In the genomic region with DNA sequence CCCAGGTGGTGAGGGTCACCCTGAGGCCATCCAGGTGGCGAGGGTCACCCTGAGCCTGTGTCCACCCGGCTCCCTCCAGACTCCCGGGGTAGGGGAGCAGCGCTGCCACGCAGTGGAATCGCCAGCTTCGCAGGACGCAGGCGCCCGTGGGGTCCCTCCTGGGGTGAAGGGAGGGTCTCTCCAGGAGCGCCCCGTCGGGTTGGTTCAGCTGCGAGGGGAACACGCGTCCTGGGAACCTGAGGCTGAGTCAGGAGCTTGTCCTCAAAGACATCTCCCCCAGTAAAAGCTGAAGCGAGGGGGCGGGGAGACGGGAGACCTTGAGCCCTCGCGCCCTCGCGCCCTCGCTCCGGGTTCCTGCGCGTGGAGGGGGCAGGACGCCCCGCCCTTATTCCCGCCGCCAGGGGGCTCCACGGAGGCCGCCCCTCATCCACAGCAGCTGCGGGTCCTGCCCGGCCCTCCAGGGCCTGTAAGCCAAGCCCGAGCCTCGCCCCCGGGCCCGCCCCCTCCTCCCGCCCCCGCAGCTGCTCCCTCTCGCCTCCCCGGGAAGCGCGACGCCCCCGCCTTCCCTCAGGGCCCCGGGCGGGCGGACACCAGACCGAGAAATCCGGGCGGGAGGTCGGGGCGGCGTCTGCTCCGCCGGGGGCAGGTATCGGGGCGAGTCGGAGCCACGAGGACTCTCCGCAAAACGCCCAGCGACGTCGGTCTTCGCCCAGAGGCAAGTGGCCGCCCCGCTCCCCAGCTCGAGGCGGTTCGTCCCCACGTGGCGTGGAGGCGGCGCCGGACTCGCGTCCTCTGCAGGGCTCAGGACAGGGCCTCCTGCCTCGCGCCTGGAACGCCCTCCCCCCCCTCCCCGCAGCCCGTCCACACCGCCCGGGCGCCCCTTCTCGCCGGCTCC, we compare ENCODE assay signal across 8 cellular contexts. TPM values are rescaled to one million over a fixed set of nuclear protein-coding genes. Genes with fewer than 3 reads are reported as not detected.
DNase-seq lines count a peak whose midpoint lies in the region; ATAC-seq and TF ChIP-seq lines count a peak whose summit lies in the region.

No MANE protein-coding gene starts in this region.

- no peak overlapping the region for H4K12ac ChIP-seq in trophoblast cell (ENCODE audit: low read depth, low read length)

- H3K4me2 ChIP-seq in trophoblast cell (ENCODE audit: low read length), result peak overlapping the region; percentile 13

- H3K36me3 Mint-ChIP-seq in T-cell, result peaks cover 17% of the 10 kb centered on the region

- POLR2A ChIA-PET in T-cell (lab: Charles Lee), result interaction anchor here in 1 of 2 donors (0.7 kb wide), 1 partner anchor 642 kb away, joined by 3 read pairs; no protein-coding TSS in a partner anchor

- H3K27me3 ChIP-seq in trophoblast cell (ENCODE audit: insufficient read depth, low read length), result peaks cover 10% of the 10 kb centered on the region

- no peaks in the 10 kb centered on the region for H3K79me2 ChIP-seq in trophoblast cell (ENCODE audit: control insufficient read depth, insufficient read depth, low read length, poor library complexity)

- no peaks in the 10 kb centered on the region for H3K36me3 ChIP-seq in trophoblast cell (ENCODE audit: control insufficient read depth in 1 of 2, insufficient read depth in 2 of 2, low read length in 2 of 2)

- peak; percentile 38 for TF ChIP-seq CTCF in fibroblast of villous mesenchyme (IDR thresholded peaks at IDR 0.05; ENCODE audit: insufficient read depth, low read depth, low read length)

- peak overlapping the region in 1 of 3 donors; percentile 74 for H3K4me3 Mint-ChIP-seq in T-cell

- H3K9me3 Mint-ChIP-seq in T-cell, result peaks cover 14 to 23% (median 15%) of the 10 kb centered on the region in 3 donors

- no peak overlapping the region for H3K4ac ChIP-seq in trophoblast cell (ENCODE audit: low read depth, low read length)

- H3K9ac ChIP-seq in trophoblast cell (ENCODE audit: low read length), result no peak overlapping the region

- no peak overlapping the region for H4K91ac ChIP-seq in trophoblast cell (ENCODE audit: low read depth, low read length)

- H2BK5ac ChIP-seq in trophoblast cell (ENCODE audit: low read depth, low read length, poor library complexity), result no peak overlapping the region

- H3K27ac ChIP-seq in trophoblast cell (ENCODE audit: low read depth, low read length), result no peak overlapping the region

- no peak overlapping the region for H2AFZ ChIP-seq in trophoblast cell (ENCODE audit: insufficient read depth, low read length, poor library complexity)

- H3K79me1 ChIP-seq in trophoblast cell (ENCODE audit: low read length), result no peaks in the 10 kb centered on the region

- H3K9me3 ChIP-seq in trophoblast cell (ENCODE audit: insufficient read depth, low read depth, low read length), result peaks cover 10% of the 10 kb centered on the region

- H3K4me3 ChIP-seq in fibroblast of villous mesenchyme (ENCODE audit: low read depth, low read length), result peak overlapping the region; percentile 18
- H3K4me3 ChIP-seq in trophoblast cell (ENCODE audit: low read depth, low read length), result no peak overlapping the region

- no peak overlapping the region for H3K23ac ChIP-seq in trophoblast cell (ENCODE audit: low read length)

- no peak overlapping the region for H2BK12ac ChIP-seq in trophoblast cell (ENCODE audit: low read length)

- ATAC-seq in T-cell (replicated peaks in 1 of 4), result peak; percentile 73 to 87 (median 80)

- in situ Hi-C loops in KBM-7 (cut with MboI; ENCODE audit: low pct_unique_long_range_greater_than_20kb, low sequenced_read_pairs), result no loop called here

- H3K4me1 ChIP-seq in trophoblast cell (ENCODE audit: control insufficient read depth in 1 of 2, insufficient read depth in 2 of 2, low read length in 2 of 2), result peaks cover 3 to 4% of the 10 kb centered on the region in 2 experiments

- H3K27ac Mint-ChIP-seq in T-cell, result no peak overlapping the region

- H3K14ac ChIP-seq in trophoblast cell (ENCODE audit: low read length), result no peak overlapping the region

- H2BK120ac ChIP-seq in trophoblast cell (ENCODE audit: insufficient read depth, low read length, poor library complexity), result no peak overlapping the region

- DNase-seq in Daoy (ENCODE audit: low read depth) (peak; percentile 19), T-cell (peak in 20 of 34 experiments; percentile 25 to 63 (median 50)), fibroblast of villous mesenchyme (ENCODE audit: low read depth) (no peak), trophoblast cell (no peak), NCI-H1694 treated with DMSO at 0.1 percent for 48 hours (lab: John Stamatoyannopoulos, UW) (no peak), amniotic stem cell (lab: John Stamatoyannopoulos, UW) (no peak), KBM-7 (no peak), COLO829 (ENCODE audit: low spot score) (no peak)

- WGBS in trophoblast cell (ENCODE audit: extremely low coverage, insufficient coverage, insufficient read length), result no CpG with 5 or more reads among the region's 90 CpGs

- H3K4me1 Mint-ChIP-seq in T-cell, result peaks cover 4 to 9% (median 6%) of the 10 kb centered on the region in 3 donors

- H4K8ac ChIP-seq in trophoblast cell (ENCODE audit: low read depth, low read length), result no peak overlapping the region

- no peak overlapping the region for H3K18ac ChIP-seq in trophoblast cell (ENCODE audit: low read length)

- peaks cover 8 to 36% of the 10 kb centered on the region in 2 donors for H3K27me3 Mint-ChIP-seq in T-cell

- no peak overlapping the region for H2AK5ac ChIP-seq in trophoblast cell (ENCODE audit: low read length)

- CTCF ChIA-PET in T-cell (lab: Charles Lee), result interaction anchor here (0.6 to 1.2 kb wide), 2 partner anchors 11 to 47 kb away, joined by 3 to 4 read pairs; no protein-coding TSS in a partner anchor

RNA-seq across cellular contexts. Expression of a gene that starts 22.8 kb away (rescaled TPM):
- 73.1 and 87.7 TPM in 2 replicates for total RNA-seq in Daoy (2014; rRNA removed; shearing (Covaris generic))
- 100 to 1,000 TPM in 2 of 5 donors, 10 to 100 TPM in 3; 61.5 to 167 (median 65.0) TPM for total RNA-seq in T-cell
- 27.7 and 32.0 TPM in 2 replicates for total RNA-seq in fibroblast of villous mesenchyme
- polyA plus RNA-seq in trophoblast cell (2013), result 66.6 and 72.8 TPM in 2 replicates

RNA-seq across cellular contexts. Expression of a gene that starts 29.2 kb away (rescaled TPM):
- not detected in 2 replicates for total RNA-seq in Daoy (2014; rRNA removed; shearing (Covaris generic))
- total RNA-seq in T-cell (under 1 TPM in 1 of 5 donors, not detected in 4; 0.10 TPM), fibroblast of villous mesenchyme (under 0.01 TPM in 1 of 2 replicates, not detected in the other)
- 0.01 TPM in 1 of 2 replicates, not detected in the other for polyA plus RNA-seq in trophoblast cell (2013)

Comparison
In these comparisons a context has a peak if more than half of its experiments do, and no peak if none do; other contexts are left out.
1. DNase-seq: peak in Daoy (single experiment) and T-cell (20 of 34); none in fibroblast of villous mesenchyme (single experiment), trophoblast cell (0 of 2), NCI-H1694 treated with DMSO at 0.1 percent for 48 hours (single experiment), amniotic stem cell (single experiment), KBM-7 (single experiment) and COLO829 (single experiment).